25 cellular contexts compared by ENCODE assay signal in genomic region chr21:45096216-45096615, GRCh38. TPM values are rescaled to one million over a fixed set of nuclear protein-coding genes. Genes with fewer than 3 reads are reported as not detected.
DNase-seq lines count a peak whose midpoint lies in the region; ATAC-seq and TF ChIP-seq lines count a peak whose summit lies in the region.
"Had no signal": no experiment of that assay in that cellular context is flagged by ENCODE, and none has a peak within 500 bp of the region (broad histone marks: within the 10 kb centered on the region; RNA-seq: fewer than 3 reads in every experiment).

No MANE protein-coding gene starts in this region.

- peak overlapping the region; percentile 27 for H3K27ac Mint-ChIP-seq in chondrocyte (ENCODE audit: unreplicated experiment)
- peak overlapping the region in 5 of 6 donors; percentile 57 to 95 (median 93) for H3K27ac Mint-ChIP-seq in naive B cell
- H3K27ac Mint-ChIP-seq: activated CD8-positive, alpha-beta T cell treated with anti-CD3 and anti-CD28 coated beads, Interleukin-2, amount 10 ng/mL, durations not matched to agents 7 days and 5 days; CD4-positive, alpha-beta T cell had no signal

- no peak for TF ChIP-seq POLR2A in spleen (IDR thresholded peaks at IDR 0.05)

- H3K9me3 ChIP-seq in spleen = no peaks in the 10 kb centered on the region
- H3K9me3 ChIP-seq: MG63, Peyer's patch, right lobe of liver, SJCRH30 had no signal

- H3K9me3 Mint-ChIP-seq in chondrocyte (ENCODE audit: low read depth) (no peaks in the 10 kb centered on the region), naive B cell (no peaks in the 10 kb centered on the region)
- H3K9me3 Mint-ChIP-seq: CD4-positive, alpha-beta T cell had no signal

- H3K4me1 Mint-ChIP-seq in chondrocyte (ENCODE audit: low read depth) (peaks cover 30% of the 10 kb centered on the region), naive B cell (peaks cover 61 to 91% (median 85%) of the 10 kb centered on the region in 3 donors)

- peaks cover 35 to 100% (median 77%) of the 10 kb centered on the region in 6 donors for H3K4me1 ChIP-seq in spleen
- H3K4me1 ChIP-seq: right lobe of liver had no signal

- H3K36me3 ChIP-seq in spleen = peaks cover 0 to 8% (median 0%) of the 10 kb centered on the region in 6 donors
- H3K36me3 ChIP-seq: MG63, Peyer's patch, right lobe of liver, SJCRH30 had no signal

- intact Hi-C loops in spleen (cut with DNase I; ENCODE audit: low total_unique reads) = no loop called here

- DNase-seq in DMS 273 (lab: John Stamatoyannopoulos, UW; ENCODE audit: unreplicated experiment) (peak; percentile 38), DMS 273 treated with DMSO at 0.1 percent for 48 hours (lab: John Stamatoyannopoulos, UW) (no peak), ELF-1 (ENCODE audit: low read depth, low spot score) (peak; percentile 65), chondrocyte (ENCODE audit: low spot score) (no peak), naive B cell (no peak), GOT3 (lab: John Stamatoyannopoulos, UW) (no peak), spleen (no peak)
- DNase-seq: activated CD8-positive, alpha-beta T cell treated with anti-CD3 and anti-CD28 coated beads, Interleukin-2, amount 10 ng/mL, durations not matched to agents 7 days and 5 days; activated effector memory CD4-positive, alpha-beta T cell treated with anti-CD3 and anti-CD28 coated beads, Interleukin-2, amount 50 U/mL, for 16 hours; CD4-positive, alpha-beta T cell; EL; H7; MG63; NCI-H2029 treated with DMSO at 0.1 percent for 48 hours; NCI-H2227 treated with DMSO at 0.1 percent for 48 hours; Peyer's patch; right lobe of liver; SJCRH30; stimulated activated CD4-positive, alpha-beta T cell treated with anti-CD3 and anti-CD28 coated beads, Interleukin-12 subunit alpha, Interleukin-12 subunit beta, amount 100 ng/mL, for 4 hours; stimulated activated CD4-positive, alpha-beta T cell treated with anti-CD3 and anti-CD28 coated beads, Interleukin-4, amount 100 ng/mL, for 24 hours; stimulated activated naive CD4-positive, alpha-beta T cell treated with Interleukin-2 at 50 U/mL for 16 hours; T-helper 1 cell had no signal

- H3K36me3 Mint-ChIP-seq in chondrocyte (ENCODE audit: low read depth) = no peaks in the 10 kb centered on the region
- peaks cover 0 to 4% of the 10 kb centered on the region in 2 donors for H3K36me3 Mint-ChIP-seq in naive B cell

- no peak overlapping the region for H3K27ac ChIP-seq in spleen
- H3K27ac ChIP-seq: 22Rv1, epithelial cell of prostate, Peyer's patch, right lobe of liver, SJCRH30 had no signal

- H3K4me3 ChIP-seq in spleen = no peak overlapping the region
- H3K4me3 ChIP-seq: MG63, Peyer's patch, right lobe of liver, SJCRH30 had no signal

- WGBS in spleen, 5 donors = 61 to 75% (median 63%) methylated on average over 5 of the region's 5 CpGs

- ATAC-seq in naive B cell (ENCODE audit: low read depth in 2 of 2) = no peak
- no peak for ATAC-seq in GM19455 (IDR thresholded peaks at IDR 0.05; ENCODE audit: unreplicated experiment)
- ATAC-seq: activated CD8-positive, alpha-beta T cell treated with anti-CD3 and anti-CD28 coated beads, Interleukin-2, amount 10 ng/mL, durations not matched to agents 7 days and 5 days had no signal

- no peaks in the 10 kb centered on the region for H3K27me3 Mint-ChIP-seq in chondrocyte (ENCODE audit: low read depth)
- no peaks in the 10 kb centered on the region for H3K27me3 Mint-ChIP-seq in naive B cell
- H3K27me3 Mint-ChIP-seq: CD4-positive, alpha-beta T cell had no signal

- no peak for TF ChIP-seq CTCF in chondrocyte (IDR thresholded peaks at IDR 0.05)
- no peak for TF ChIP-seq CTCF in spleen (IDR thresholded peaks at IDR 0.05 in 8 of 11, conservative IDR thresholded peaks at IDR 0.05 in 3 of 11)

- H3K27me3 ChIP-seq in spleen (replicated peaks in 1 of 7) = no peaks in the 10 kb centered on the region
- H3K27me3 ChIP-seq: MG63, Peyer's patch, right lobe of liver, SJCRH30 had no signal

- H3K4me3 Mint-ChIP-seq in chondrocyte (ENCODE audit: unreplicated experiment) = no peak overlapping the region
- H3K4me3 Mint-ChIP-seq in naive B cell = peak overlapping the region in 7 of 8 donors; percentile 72 to 90 (median 79)
- H3K4me3 Mint-ChIP-seq: activated CD8-positive, alpha-beta T cell treated with anti-CD3 and anti-CD28 coated beads, Interleukin-2, amount 10 ng/mL, durations not matched to agents 7 days and 5 days; CD4-positive, alpha-beta T cell had no signal

RNA-seq across cellular contexts. Expression of gene ADARB1, which starts 21.8 kb away (rescaled TPM):
- 53.8 to 92.8 TPM (median 89.5 TPM) in 3 replicates for total RNA-seq in chondrocyte
- 10 to 100 TPM; 19.9 to 63.5 (median 28.7) TPM for polyA plus RNA-seq in naive B cell (ENCODE audit: low read depth in 6 of 6)
- 10 to 100 TPM; 26.0 to 50.8 (median 34.7) TPM for total RNA-seq in spleen
- 10 to 100 TPM in 2 of 3 donors, 1 to 10 TPM in 1; 9.1 to 16.9 (median 13.9) TPM for polyA plus RNA-seq in spleen

Comparison
In these comparisons a context has a peak if more than half of its experiments do, and no peak if none do; other contexts are left out.
1. DNase-seq: peak in DMS 273 (single experiment) and ELF-1 (single experiment); none in DMS 273 treated with DMSO at 0.1 percent for 48 hours (single experiment), chondrocyte (single experiment), naive B cell (single experiment), GOT3 (single experiment) and spleen (single experiment).